9 cellular contexts compared by ENCODE assay signal in genomic region chr22:19719055-19719482, GRCh38. TPM values are rescaled to one million over a fixed set of nuclear protein-coding genes. Genes with fewer than 3 reads are reported as not detected.
DNase-seq lines count a peak whose midpoint lies in the region; ATAC-seq and TF ChIP-seq lines count a peak whose summit lies in the region.
"Had no signal": no experiment of that assay in that cellular context is flagged by ENCODE, and none has a peak within 500 bp of the region (broad histone marks: within the 10 kb centered on the region; RNA-seq: fewer than 3 reads in every experiment).

No MANE protein-coding gene starts in this region.

- TF ChIP-seq CTCF in Calu3 (IDR thresholded peaks at IDR 0.05; ENCODE audit: unreplicated experiment) (no peak), sigmoid colon (IDR thresholded peaks at IDR 0.05) (no peak), thyroid gland (IDR thresholded peaks at IDR 0.05) (no peak)

- no peak for TF ChIP-seq POLR2A in sigmoid colon (IDR thresholded peaks at IDR 0.05)
- no peak for TF ChIP-seq POLR2A in thyroid gland (IDR thresholded peaks at IDR 0.05)

- H3K4me3 ChIP-seq in SK-N-MC = peak overlapping the region; percentile 91
- H3K4me3 ChIP-seq in esophagus (ENCODE audit: low read depth in 1 of 2, low read length in 2 of 2) = peak overlapping the region; percentile 51 to 68
- peak overlapping the region; percentile 44 to 76 (median 62) for H3K4me3 ChIP-seq in sigmoid colon
- peak overlapping the region in 1 of 3 donors; percentile 36 for H3K4me3 ChIP-seq in thyroid gland (replicated peaks in 1 of 3)

- peaks cover 57% of the 10 kb centered on the region for H3K27me3 Mint-ChIP-seq in Calu3 (ENCODE audit: unreplicated experiment)

- intact Hi-C loops in Calu3 (cut with micrococcal nuclease; ENCODE audit: unreplicated experiment) (loop anchor here (5.0 kb wide), 2 partner anchors 87 to 427 kb away; partner anchors contain the start of gene CLTCL1), sigmoid colon (cut with DNase I) (loop anchor here (2.0 kb wide), 1 partner anchor 40 kb away; no protein-coding TSS in a partner anchor), thyroid gland (cut with DNase I) (no loop called here)

- peaks cover 24% of the 10 kb centered on the region for H3K36me3 Mint-ChIP-seq in Calu3 (ENCODE audit: insufficient read depth, unreplicated experiment)

- no peak for DNase-seq in Calu3
- DNase-seq in SK-N-MC (ENCODE audit: low read depth, low spot score) = no peak
- no peak for DNase-seq in sigmoid colon
- DNase-seq in left lobe of liver (ENCODE audit: low spot score) = no peak
- no peak for DNase-seq in NCI-H187 treated with DMSO at 0.1 percent for 48 hours (lab: John Stamatoyannopoulos, UW)
- no peak for DNase-seq in thyroid gland
- DNase-seq: NCI-H446 treated with DMSO at 0.1 percent for 48 hours had no signal

- no TSS peak for BruUV-seq in Calu3 (replicated peaks; lab: Mats Ljungman, UMichigan)

- peaks cover 0 to 7% of the 10 kb centered on the region in 2 donors for H3K27me3 ChIP-seq in esophagus (ENCODE audit: control insufficient read depth in 1 of 2, insufficient read depth in 2 of 2, low read length in 2 of 2)
- peaks cover 13 to 43% (median 25%) of the 10 kb centered on the region in 3 donors for H3K27me3 ChIP-seq in sigmoid colon
- no peaks in the 10 kb centered on the region for H3K27me3 ChIP-seq in thyroid gland

- CTCF ChIA-PET in Calu3 (lab: Charles Lee) = interaction anchor here (0.9 kb wide), 1 partner anchor 9 kb away, joined by 3 read pairs; no protein-coding TSS in a partner anchor

- H3K4me1 Mint-ChIP-seq in Calu3 (ENCODE audit: low read depth, unreplicated experiment) = peaks cover 9% of the 10 kb centered on the region

- H3K36me3 ChIP-seq in SK-N-MC (ENCODE audit: insufficient read depth, low read length) (peaks cover 33% of the 10 kb centered on the region), esophagus (ENCODE audit: control insufficient read depth in 2 of 2, insufficient read depth in 2 of 2, low read length in 1 of 2) (peaks cover 3 to 28% of the 10 kb centered on the region in 2 donors), sigmoid colon (peaks cover 0 to 14% (median 0%) of the 10 kb centered on the region in 4 donors), thyroid gland (peaks cover 0 to 12% of the 10 kb centered on the region in 2 donors)

- H3K27ac ChIP-seq in SK-N-MC (peak overlapping the region; percentile 87), esophagus (ENCODE audit: low read depth in 2 of 2, low read length in 1 of 2) (no peak overlapping the region), sigmoid colon (peak overlapping the region; percentile 4 to 71 (median 61)), thyroid gland (peak overlapping the region in 1 of 3 donors; percentile 50)

- no peak for TF ChIP-seq EP300 in sigmoid colon (IDR thresholded peaks at IDR 0.05)

- H3K9ac ChIP-seq in SK-N-MC (ENCODE audit: insufficient read length) = peak overlapping the region; percentile 87

- ATAC-seq in left lobe of liver (no peak), HG02870 (IDR thresholded peaks at IDR 0.05; ENCODE audit: unreplicated experiment) (no peak)

- H3K9me3 Mint-ChIP-seq in Calu3 (ENCODE audit: low read depth, unreplicated experiment) = no peaks in the 10 kb centered on the region

- H3K9me3 ChIP-seq in SK-N-MC (ENCODE audit: low read depth, low read length) (no peaks in the 10 kb centered on the region), esophagus (ENCODE audit: control insufficient read depth in 2 of 2, insufficient read depth in 1 of 2, low read depth in 1 of 2, low read length in 1 of 2) (peaks cover 0 to 7% of the 10 kb centered on the region in 2 donors), sigmoid colon (no peaks in the 10 kb centered on the region), thyroid gland (no peaks in the 10 kb centered on the region)

- no peak overlapping the region for H3K27ac Mint-ChIP-seq in Calu3 (ENCODE audit: unreplicated experiment)

- 18 to 27% methylated on average over 21 to 31 of the region's 31 CpGs for WGBS in esophagus, 2 donors
- 6 to 12% methylated on average over 31 of the region's 31 CpGs for WGBS in sigmoid colon, 2 donors
- WGBS in thyroid gland, 2 donors = 85 to 89% methylated on average over 6 to 7 of the region's 31 CpGs

- H3K4me1 ChIP-seq in esophagus (ENCODE audit: control insufficient read depth in 2 of 2, insufficient read depth in 2 of 2, low read length in 1 of 2) = peaks cover 7 to 33% of the 10 kb centered on the region in 2 donors
- H3K4me1 ChIP-seq in sigmoid colon = peaks cover 0 to 51% (median 38%) of the 10 kb centered on the region in 4 donors
- peaks cover 15 to 38% of the 10 kb centered on the region in 2 donors for H3K4me1 ChIP-seq in thyroid gland

- peak overlapping the region; percentile 55 for H3K4me3 Mint-ChIP-seq in Calu3 (ENCODE audit: low read depth, unreplicated experiment)

RNA-seq across cellular contexts. Expression of gene GP1BB, which starts 4.3 kb away (rescaled TPM):
- not detected in 2 replicates for total RNA-seq in Calu3 (2022)
- polyA plus RNA-seq in esophagus = 1 to 10 TPM; 7.6 to 9.0 TPM
- total RNA-seq in sigmoid colon = 1 to 10 TPM; 1.6 to 2.9 (median 2.4) TPM
- polyA plus RNA-seq in sigmoid colon = 1 to 10 TPM in 1 of 3 donors, not detected in 2; 1.1 TPM
- 0.75 TPM for total RNA-seq in left lobe of liver
- 1 to 10 TPM; 1.5 to 6.6 (median 3.1) TPM for total RNA-seq in thyroid gland

RNA-seq across cellular contexts. Expression of gene SEPTIN5, which starts 4.8 kb away (rescaled TPM):
- total RNA-seq in Calu3 (2022) (2.3 and 3.3 TPM in 2 replicates), sigmoid colon (10 to 100 TPM in 3 of 4 donors, 1 to 10 TPM in 1; 5.7 to 26.0 (median 12.8) TPM), left lobe of liver (1.1 TPM), thyroid gland (100 to 1,000 TPM in 1 of 4 donors, 10 to 100 TPM in 3; 14.0 to 124 (median 27.3) TPM)
- polyA plus RNA-seq in esophagus (10 to 100 TPM; 40.8 to 51.8 TPM), sigmoid colon (1 to 10 TPM; 1.2 to 6.2 (median 3.0) TPM)

RNA-seq across cellular contexts. Expression of gene TBX1, which starts 41.5 kb away (rescaled TPM):
- total RNA-seq in Calu3 (2022) (not detected in 2 replicates), sigmoid colon (1 to 10 TPM; 1.7 to 4.3 (median 3.3) TPM), left lobe of liver (0.40 TPM), thyroid gland (10 to 100 TPM in 2 of 4 donors, 1 to 10 TPM in 2; 7.6 to 34.3 (median 18.5) TPM)
- polyA plus RNA-seq in esophagus (1 to 10 TPM; 1.2 to 1.3 TPM), sigmoid colon (1 to 10 TPM in 2 of 3 donors, not detected in 1; 1.8 to 2.4 TPM)

Comparison
In these comparisons a context has a peak if more than half of its experiments do, and no peak if none do; other contexts are left out.
1. H3K27ac ChIP-seq: peak in SK-N-MC (single experiment) and sigmoid colon (4 of 4); none in esophagus (0 of 2).